Comparison of ENCODE assay signal across 1 cellular context in the genomic region with DNA sequence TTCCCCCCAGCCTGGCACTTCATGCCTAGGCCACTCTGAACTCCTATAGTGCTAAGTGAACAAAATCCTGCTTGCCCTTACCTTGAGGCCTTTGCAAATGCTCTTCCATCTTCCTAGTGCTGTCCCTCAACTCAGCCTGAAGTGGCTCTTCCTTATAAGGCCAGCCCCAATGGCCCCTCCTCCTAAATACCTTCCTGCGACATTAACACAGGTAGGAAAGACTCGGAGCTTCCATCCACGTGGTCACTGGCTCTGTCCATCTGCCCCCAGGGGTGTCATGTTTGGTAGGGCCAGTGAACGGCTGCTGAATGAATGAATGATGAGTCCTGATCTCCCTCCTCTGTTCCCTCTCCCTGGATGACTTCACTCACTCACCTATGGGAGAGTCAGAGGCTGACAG.
A peak's percentile ranks its signal among the peaks of the same experiment; 100 is the strongest.
TF ChIP-seq lines count a peak whose summit lies in the region.

No MANE protein-coding gene starts in this region.

TF ChIP-seq in GM12878, 131 proteins besides CTCF, POLR2A, EP300 and RAD21:
- TF ChIP-seq SRF (IDR thresholded peaks at IDR 0.05; ENCODE audit: low read depth in 2 of 2, low read length in 2 of 2) (peak; percentile 9 to 57; a peak in 1 of 4 replicates), RCOR1 (conservative IDR thresholded peaks at IDR 0.05; ENCODE audit: low read depth, low read length) (no peak), MEF2B (IDR thresholded peaks at IDR 0.05; ENCODE audit: partially characterized antibody, poor library complexity, severe bottlenecking) (no peak)
- TF ChIP-seq, protein P1, sequence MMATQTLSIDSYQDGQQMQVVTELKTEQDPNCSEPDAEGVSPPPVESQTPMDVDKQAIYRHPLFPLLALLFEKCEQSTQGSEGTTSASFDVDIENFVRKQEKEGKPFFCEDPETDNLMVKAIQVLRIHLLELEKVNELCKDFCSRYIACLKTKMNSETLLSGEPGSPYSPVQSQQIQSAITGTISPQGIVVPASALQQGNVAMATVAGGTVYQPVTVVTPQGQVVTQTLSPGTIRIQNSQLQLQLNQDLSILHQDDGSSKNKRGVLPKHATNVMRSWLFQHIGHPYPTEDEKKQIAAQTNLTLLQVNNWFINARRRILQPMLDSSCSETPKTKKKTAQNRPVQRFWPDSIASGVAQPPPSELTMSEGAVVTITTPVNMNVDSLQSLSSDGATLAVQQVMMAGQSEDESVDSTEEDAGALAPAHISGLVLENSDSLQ (IDR thresholded peaks at IDR 0.05), result peak; percentile 12; the same call in 1 of the 2 replicates
